2 cellular contexts compared by ENCODE assay signal in the genomic region with DNA sequence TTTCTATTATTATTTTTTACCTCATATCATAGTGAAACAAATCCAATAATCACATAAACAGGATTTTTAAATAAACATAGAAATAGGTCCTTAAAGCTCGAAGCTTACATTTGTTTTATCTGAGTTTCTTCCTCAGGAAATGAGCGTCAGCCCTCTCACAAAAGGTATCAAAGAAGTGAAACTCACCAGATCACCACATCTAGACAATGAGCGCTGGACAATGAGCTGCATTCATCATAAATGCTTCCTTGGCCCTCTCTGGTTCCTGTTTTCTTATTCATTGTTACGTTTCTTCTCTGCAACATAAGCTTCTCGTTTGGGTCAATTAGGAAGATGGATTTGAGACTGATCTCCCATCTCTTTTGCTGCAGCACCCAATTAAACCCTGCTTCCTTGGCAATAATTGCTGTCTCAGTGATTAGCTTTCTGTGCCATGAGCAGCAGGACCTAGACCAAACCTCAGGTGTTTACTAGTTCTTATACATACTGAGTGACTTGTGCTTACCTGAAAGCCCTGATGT.
A peak's percentile ranks its signal among the peaks of the same experiment; 100 is the strongest.
TF ChIP-seq lines count a peak whose summit lies in the region.

No MANE protein-coding gene starts in this region.

TF ChIP-seq in endothelial cell of umbilical vein, 7 proteins besides CTCF, POLR2A, EP300 and RAD21 (continued from another document):
- TF ChIP-seq, protein P1, sequence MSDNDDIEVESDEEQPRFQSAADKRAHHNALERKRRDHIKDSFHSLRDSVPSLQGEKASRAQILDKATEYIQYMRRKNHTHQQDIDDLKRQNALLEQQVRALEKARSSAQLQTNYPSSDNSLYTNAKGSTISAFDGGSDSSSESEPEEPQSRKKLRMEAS (IDR thresholded peaks at IDR 0.05; ENCODE audit: insufficient read depth, insufficient read length), result no peak
- TF ChIP-seq GATA2 (IDR thresholded peaks at IDR 0.05; ENCODE audit: insufficient read depth, insufficient read length, low read depth, low read length), result peak; percentile 18
TF ChIP-seq in endothelial cell of umbilical vein: peak in this region for 2.

TF ChIP-seq in GM23338, 12 proteins besides CTCF, POLR2A, EP300 and RAD21 (continued from another document):
- TF ChIP-seq, protein P2, sequence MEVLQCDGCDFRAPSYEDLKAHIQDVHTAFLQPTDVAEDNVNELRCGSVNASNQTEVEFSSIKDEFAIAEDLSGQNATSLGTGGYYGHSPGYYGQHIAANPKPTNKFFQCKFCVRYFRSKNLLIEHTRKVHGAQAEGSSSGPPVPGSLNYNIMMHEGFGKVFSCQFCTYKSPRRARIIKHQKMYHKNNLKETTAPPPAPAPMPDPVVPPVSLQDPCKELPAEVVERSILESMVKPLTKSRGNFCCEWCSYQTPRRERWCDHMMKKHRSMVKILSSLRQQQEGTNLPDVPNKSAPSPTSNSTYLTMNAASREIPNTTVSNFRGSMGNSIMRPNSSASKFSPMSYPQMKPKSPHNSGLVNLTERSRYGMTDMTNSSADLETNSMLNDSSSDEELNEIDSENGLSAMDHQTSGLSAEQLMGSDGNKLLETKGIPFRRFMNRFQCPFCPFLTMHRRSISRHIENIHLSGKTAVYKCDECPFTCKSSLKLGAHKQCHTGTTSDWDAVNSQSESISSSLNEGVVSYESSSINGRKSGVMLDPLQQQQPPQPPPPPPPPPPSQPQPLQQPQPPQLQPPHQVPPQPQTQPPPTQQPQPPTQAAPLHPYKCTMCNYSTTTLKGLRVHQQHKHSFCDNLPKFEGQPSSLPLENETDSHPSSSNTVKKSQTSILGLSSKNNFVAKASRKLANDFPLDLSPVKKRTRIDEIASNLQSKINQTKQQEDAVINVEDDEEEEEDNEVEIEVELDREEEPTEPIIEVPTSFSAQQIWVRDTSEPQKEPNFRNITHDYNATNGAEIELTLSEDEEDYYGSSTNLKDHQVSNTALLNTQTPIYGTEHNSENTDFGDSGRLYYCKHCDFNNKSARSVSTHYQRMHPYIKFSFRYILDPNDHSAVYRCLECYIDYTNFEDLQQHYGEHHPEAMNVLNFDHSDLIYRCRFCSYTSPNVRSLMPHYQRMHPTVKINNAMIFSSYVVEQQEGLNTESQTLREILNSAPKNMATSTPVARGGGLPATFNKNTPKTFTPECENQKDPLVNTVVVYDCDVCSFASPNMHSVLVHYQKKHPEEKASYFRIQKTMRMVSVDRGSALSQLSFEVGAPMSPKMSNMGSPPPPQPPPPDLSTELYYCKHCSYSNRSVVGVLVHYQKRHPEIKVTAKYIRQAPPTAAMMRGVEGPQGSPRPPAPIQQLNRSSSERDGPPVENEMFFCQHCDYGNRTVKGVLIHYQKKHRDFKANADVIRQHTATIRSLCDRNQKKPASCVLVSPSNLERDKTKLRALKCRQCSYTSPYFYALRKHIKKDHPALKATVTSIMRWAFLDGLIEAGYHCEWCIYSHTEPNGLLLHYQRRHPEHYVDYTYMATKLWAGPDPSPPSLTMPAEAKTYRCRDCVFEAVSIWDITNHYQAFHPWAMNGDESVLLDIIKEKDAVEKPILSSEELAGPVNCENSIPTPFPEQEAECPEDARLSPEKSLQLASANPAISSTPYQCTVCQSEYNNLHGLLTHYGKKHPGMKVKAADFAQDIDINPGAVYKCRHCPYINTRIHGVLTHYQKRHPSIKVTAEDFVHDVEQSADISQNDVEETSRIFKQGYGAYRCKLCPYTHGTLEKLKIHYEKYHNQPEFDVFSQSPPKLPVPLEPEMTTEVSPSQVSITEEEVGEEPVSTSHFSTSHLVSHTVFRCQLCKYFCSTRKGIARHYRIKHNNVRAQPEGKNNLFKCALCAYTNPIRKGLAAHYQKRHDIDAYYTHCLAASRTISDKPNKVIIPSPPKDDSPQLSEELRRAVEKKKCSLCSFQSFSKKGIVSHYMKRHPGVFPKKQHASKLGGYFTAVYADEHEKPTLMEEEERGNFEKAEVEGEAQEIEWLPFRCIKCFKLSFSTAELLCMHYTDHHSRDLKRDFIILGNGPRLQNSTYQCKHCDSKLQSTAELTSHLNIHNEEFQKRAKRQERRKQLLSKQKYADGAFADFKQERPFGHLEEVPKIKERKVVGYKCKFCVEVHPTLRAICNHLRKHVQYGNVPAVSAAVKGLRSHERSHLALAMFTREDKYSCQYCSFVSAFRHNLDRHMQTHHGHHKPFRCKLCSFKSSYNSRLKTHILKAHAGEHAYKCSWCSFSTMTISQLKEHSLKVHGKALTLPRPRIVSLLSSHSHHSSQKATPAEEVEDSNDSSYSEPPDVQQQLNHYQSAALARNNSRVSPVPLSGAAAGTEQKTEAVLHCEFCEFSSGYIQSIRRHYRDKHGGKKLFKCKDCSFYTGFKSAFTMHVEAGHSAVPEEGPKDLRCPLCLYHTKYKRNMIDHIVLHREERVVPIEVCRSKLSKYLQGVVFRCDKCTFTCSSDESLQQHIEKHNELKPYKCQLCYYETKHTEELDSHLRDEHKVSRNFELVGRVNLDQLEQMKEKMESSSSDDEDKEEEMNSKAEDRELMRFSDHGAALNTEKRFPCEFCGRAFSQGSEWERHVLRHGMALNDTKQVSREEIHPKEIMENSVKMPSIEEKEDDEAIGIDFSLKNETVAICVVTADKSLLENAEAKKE (CRISPR knock-in tag; IDR thresholded peaks at IDR 0.05), result no peak
- TF ChIP-seq CREB1 (CRISPR knock-in tag; IDR thresholded peaks at IDR 0.05; ENCODE audit: low read depth), result no peak
- TF ChIP-seq ZNF114 (CRISPR knock-in tag; IDR thresholded peaks at IDR 0.05), result no peak
- no peak for TF ChIP-seq POLR2AphosphoS5 (IDR thresholded peaks at IDR 0.05; ENCODE audit: low read depth)
- TF ChIP-seq JUNB (IDR thresholded peaks at IDR 0.05; ENCODE audit: unreplicated experiment), result no peak
- TF ChIP-seq STAT1 (IDR thresholded peaks at IDR 0.05; ENCODE audit: unreplicated experiment), result no peak
- TF ChIP-seq, protein P3, sequence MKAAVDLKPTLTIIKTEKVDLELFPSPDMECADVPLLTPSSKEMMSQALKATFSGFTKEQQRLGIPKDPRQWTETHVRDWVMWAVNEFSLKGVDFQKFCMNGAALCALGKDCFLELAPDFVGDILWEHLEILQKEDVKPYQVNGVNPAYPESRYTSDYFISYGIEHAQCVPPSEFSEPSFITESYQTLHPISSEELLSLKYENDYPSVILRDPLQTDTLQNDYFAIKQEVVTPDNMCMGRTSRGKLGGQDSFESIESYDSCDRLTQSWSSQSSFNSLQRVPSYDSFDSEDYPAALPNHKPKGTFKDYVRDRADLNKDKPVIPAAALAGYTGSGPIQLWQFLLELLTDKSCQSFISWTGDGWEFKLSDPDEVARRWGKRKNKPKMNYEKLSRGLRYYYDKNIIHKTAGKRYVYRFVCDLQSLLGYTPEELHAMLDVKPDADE (IDR thresholded peaks at IDR 0.05), result no peak
- TF ChIP-seq ZNF331 (CRISPR knock-in tag; IDR thresholded peaks at IDR 0.05; ENCODE audit: low read depth), result no peak
- TF ChIP-seq, protein P4, sequence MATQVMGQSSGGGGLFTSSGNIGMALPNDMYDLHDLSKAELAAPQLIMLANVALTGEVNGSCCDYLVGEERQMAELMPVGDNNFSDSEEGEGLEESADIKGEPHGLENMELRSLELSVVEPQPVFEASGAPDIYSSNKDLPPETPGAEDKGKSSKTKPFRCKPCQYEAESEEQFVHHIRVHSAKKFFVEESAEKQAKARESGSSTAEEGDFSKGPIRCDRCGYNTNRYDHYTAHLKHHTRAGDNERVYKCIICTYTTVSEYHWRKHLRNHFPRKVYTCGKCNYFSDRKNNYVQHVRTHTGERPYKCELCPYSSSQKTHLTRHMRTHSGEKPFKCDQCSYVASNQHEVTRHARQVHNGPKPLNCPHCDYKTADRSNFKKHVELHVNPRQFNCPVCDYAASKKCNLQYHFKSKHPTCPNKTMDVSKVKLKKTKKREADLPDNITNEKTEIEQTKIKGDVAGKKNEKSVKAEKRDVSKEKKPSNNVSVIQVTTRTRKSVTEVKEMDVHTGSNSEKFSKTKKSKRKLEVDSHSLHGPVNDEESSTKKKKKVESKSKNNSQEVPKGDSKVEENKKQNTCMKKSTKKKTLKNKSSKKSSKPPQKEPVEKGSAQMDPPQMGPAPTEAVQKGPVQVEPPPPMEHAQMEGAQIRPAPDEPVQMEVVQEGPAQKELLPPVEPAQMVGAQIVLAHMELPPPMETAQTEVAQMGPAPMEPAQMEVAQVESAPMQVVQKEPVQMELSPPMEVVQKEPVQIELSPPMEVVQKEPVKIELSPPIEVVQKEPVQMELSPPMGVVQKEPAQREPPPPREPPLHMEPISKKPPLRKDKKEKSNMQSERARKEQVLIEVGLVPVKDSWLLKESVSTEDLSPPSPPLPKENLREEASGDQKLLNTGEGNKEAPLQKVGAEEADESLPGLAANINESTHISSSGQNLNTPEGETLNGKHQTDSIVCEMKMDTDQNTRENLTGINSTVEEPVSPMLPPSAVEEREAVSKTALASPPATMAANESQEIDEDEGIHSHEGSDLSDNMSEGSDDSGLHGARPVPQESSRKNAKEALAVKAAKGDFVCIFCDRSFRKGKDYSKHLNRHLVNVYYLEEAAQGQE (IDR thresholded peaks at IDR 0.05; ENCODE audit: unreplicated experiment), result no peak
- TF ChIP-seq EZH2phosphoT487 (IDR thresholded peaks at IDR 0.05; ENCODE audit: unreplicated experiment), result no peak
